ENCODE assay signal across 8 cellular contexts in the genomic region with DNA sequence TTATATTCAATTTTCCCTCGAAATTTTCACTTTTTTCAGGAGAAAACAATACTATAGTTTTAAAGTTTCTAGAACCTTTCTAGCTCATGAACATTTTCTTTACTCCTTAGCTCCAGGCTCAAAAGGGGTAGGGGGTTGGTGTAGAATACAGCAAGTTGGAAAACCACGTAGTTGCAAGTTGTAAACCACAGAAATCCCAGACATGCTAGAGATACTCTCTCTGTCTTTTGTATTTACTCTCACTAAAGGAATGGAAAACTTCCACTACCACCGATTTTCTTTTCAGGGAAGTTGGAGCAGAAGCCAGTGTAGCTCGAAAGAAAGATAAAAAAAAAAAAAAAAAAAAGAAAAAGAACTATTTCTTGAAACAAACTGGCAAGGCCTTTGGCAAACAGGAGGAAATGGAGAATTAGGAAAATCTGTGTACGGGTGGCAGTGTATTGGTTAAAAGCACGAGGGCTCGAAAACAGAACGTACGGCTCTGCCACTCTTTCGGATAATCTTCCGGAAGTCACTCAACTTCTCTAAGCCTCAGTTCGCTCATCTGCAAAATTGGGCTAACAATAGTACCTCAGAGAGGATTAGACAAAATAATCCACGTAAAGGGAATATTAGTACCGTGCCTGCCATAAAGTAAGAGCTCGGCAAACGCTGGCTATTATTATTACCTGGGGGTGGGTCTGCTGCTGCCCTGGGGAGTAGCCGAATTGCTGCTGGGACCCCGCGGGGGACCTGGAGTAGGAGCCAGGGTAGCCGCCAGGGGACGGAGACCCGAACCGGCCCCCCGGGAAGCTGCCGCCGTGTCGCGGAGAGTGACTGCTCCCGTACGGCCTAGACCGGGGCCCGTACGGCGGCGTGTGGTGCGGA. TPM values are rescaled to one million over a fixed set of nuclear protein-coding genes. Genes with fewer than 3 reads are reported as not detected.
DNase-seq lines count a peak whose midpoint lies in the region; ATAC-seq and TF ChIP-seq lines count a peak whose summit lies in the region.

No MANE protein-coding gene starts in this region.

- POLR2A ChIA-PET in AG04449 (lab: Yijun Ruan, JAX) = interaction anchor here (0.7 kb wide), 1 partner anchor 183 kb away, joined by 3 read pairs; no protein-coding TSS in a partner anchor

- peak overlapping the region; percentile 80 for H3K4me3 ChIP-seq in AG04449 (ENCODE audit: low read depth, low read length)

- CTCF ChIA-PET in AG04449 (lab: Yijun Ruan, JAX) = interaction anchor here (0.9 to 4.2 kb wide), 17 partner anchors 10 to 553 kb away, joined by 3 to 43 read pairs (median 6); no protein-coding TSS in a partner anchor

- in situ Hi-C loops in SK-MEL-5 (cut with HindIII; ENCODE audit: low pct_unique_long_range_greater_than_20kb, low sequenced_read_pairs) = no loop called here

- ATAC-seq in GM18499 (IDR thresholded peaks at IDR 0.05; ENCODE audit: insufficient read depth, unreplicated experiment) (peak; percentile 1), HG03066 (IDR thresholded peaks at IDR 0.05; ENCODE audit: low read depth, unreplicated experiment) (peak; percentile 47)

- DNase-seq in AG04449 (ENCODE audit: low read depth, low spot score) (no peak), SK-MEL-5 (ENCODE audit: low read depth, low spot score) (peak; percentile 38), epidermal melanocyte (ENCODE audit: insufficient read length, low spot score) (peak; percentile 28), myocyte (ENCODE audit: low read depth) (peak; percentile 54), NCI-H2107 treated with DMSO at 0.1 percent for 48 hours (lab: John Stamatoyannopoulos, UW; ENCODE audit: unreplicated experiment) (no peak)
- DNase-seq in stimulated activated CD8-positive, alpha-beta memory T cell treated with anti-CD3 and anti-CD28 coated beads, Interleukin-4, amount 100 ng/mL, for 48 hours = no peak

- no peak for TF ChIP-seq CTCF in AG04449 (IDR thresholded peaks at IDR 0.05; ENCODE audit: insufficient read depth, low read length, missing control alignments)

RNA-seq across cellular contexts. Expression of gene MPLKIP, which starts 0.6 kb away (rescaled TPM):
- 36.6 and 37.8 TPM in 2 replicates for total RNA-seq in SK-MEL-5 (2014; rRNA removed; shearing (Covaris generic))
- 113 and 146 TPM in 2 replicates for polyA plus RNA-seq in SK-MEL-5 (2015; cell fraction: cytosol; rRNA removed)
- 33.4 and 59.3 TPM in 2 replicates for polyA plus RNA-seq in SK-MEL-5 (2015; cell fraction: nucleus; rRNA removed)
- 28.7 and 52.7 TPM in 2 replicates for total RNA-seq in myocyte
- polyA plus RNA-seq in myocyte (2012) = 42.8 TPM

RNA-seq across cellular contexts. Expression of gene SUGCT, which starts 1.0 kb away (rescaled TPM):
- 14.4 and 14.6 TPM in 2 replicates for total RNA-seq in SK-MEL-5 (2014; rRNA removed; shearing (Covaris generic))
- 6.8 and 8.7 TPM in 2 replicates for polyA plus RNA-seq in SK-MEL-5 (2015; cell fraction: cytosol; rRNA removed)
- 1.7 and 2.6 TPM in 2 replicates for polyA plus RNA-seq in SK-MEL-5 (2015; cell fraction: nucleus; rRNA removed)
- total RNA-seq in myocyte = 8.5 and 8.8 TPM in 2 replicates
- polyA plus RNA-seq in myocyte (2012) = 59.2 TPM

Comparison
In these comparisons a context has a peak if more than half of its experiments do, and no peak if none do; other contexts are left out.
1. DNase-seq: peak in SK-MEL-5 (single experiment), epidermal melanocyte (single experiment) and myocyte (single experiment); none in AG04449 (single experiment), stimulated activated CD8-positive, alpha-beta memory T cell treated with anti-CD3 and anti-CD28 coated beads, Interleukin-4, amount 100 ng/mL, for 48 hours (single experiment) and NCI-H2107 treated with DMSO at 0.1 percent for 48 hours (single experiment).